8 cellular contexts compared by ENCODE assay signal in the genomic region with DNA sequence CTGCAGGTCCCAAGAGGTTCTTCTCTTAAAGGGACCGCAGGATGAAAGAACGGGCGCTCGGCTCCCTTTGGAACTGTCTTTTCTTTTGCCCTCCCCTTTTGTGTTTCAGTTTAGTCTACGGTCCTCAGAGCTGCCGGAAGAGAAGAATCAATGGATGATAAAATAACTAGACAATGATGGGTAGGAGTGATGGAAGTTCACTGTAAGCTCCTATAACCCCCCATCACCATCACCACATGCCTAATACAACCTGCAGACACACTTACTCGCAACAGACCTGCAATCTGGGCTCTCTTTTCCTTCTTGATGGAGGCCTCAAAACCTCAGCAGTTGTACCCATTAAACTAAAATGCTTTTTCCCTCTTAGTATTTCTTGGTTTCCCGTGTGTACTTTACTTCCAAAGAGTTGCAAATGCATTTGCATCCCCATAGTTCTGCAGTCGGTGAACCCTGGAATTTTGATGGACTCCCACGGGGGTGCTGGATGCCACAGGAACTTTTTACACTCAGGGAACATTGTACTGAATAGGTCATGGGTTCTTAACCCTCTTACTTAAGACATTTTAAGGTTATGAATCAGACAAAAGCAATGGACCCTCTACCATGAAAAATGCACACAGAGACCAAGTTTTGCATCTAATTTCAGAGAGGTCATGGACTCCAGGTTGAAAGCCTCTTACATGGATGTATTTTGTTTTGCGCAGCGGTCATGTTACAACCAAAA. TPM values are rescaled to one million over a fixed set of nuclear protein-coding genes. Genes with fewer than 3 reads are reported as not detected.
DNase-seq lines count a peak whose midpoint lies in the region; ATAC-seq and TF ChIP-seq lines count a peak whose summit lies in the region.

No MANE protein-coding gene starts in this region.

- H3K9ac ChIP-seq in fibroblast of lung (ENCODE audit: insufficient read depth, low read length) = no peak overlapping the region
- H3K9ac ChIP-seq in skeletal muscle satellite cell (ENCODE audit: low read depth, low read length) = peak overlapping the region; percentile 46

- H2AFZ ChIP-seq in fibroblast of lung (ENCODE audit: low read length) = peak overlapping the region; percentile 87

- H3K27ac ChIP-seq in Peyer's patch (peak overlapping the region; percentile 88 to 95 (median 89)), fibroblast of lung (ENCODE audit: insufficient read depth, low read length) (peak overlapping the region; percentile 83)

- H3K4me1 ChIP-seq in Peyer's patch = peaks cover 0 to 11% (median 7%) of the 10 kb centered on the region in 4 donors
- H3K4me1 ChIP-seq in fibroblast of lung (ENCODE audit: control insufficient read depth, extremely low read depth, insufficient read depth, low read length) = peaks cover 8% of the 10 kb centered on the region
- peaks cover 15% of the 10 kb centered on the region for H3K4me1 ChIP-seq in skeletal muscle satellite cell (ENCODE audit: control insufficient read depth, insufficient read depth, low read length)

- TF ChIP-seq CTCF in Peyer's patch (IDR thresholded peaks at IDR 0.05) (no peak), fibroblast of lung (conservative IDR thresholded peaks at IDR 0.05 in 1 of 2, IDR thresholded peaks at IDR 0.05 in 1 of 2; ENCODE audit: low read depth in 1 of 2, low read length in 2 of 2) (no peak), GM10266 (IDR thresholded peaks at IDR 0.05; ENCODE audit: control insufficient read depth, insufficient read depth, low read depth, missing control alignments) (no peak)

- DNase-seq in Peyer's patch (no peak), fibroblast of lung (ENCODE audit: low read depth in 2 of 2) (peak in 1 of 2 donors; percentile 37), NCI-H1092 (lab: John Stamatoyannopoulos, UW) (no peak), SKM-1 treated with dmso at 0.1 percent for 144 hours (lab: John Stamatoyannopoulos, UW; ENCODE audit: unreplicated experiment) (no peak), GM10266 (ENCODE audit: extremely low spot score) (no peak), cerebellar nuclear complex (lab: John Stamatoyannopoulos, UW) (no peak)

- no peaks in the 10 kb centered on the region for H4K20me1 ChIP-seq in fibroblast of lung (ENCODE audit: control insufficient read depth, extremely low read depth, insufficient read depth, low read length)

- H3K79me2 ChIP-seq in fibroblast of lung (ENCODE audit: control insufficient read depth, insufficient read depth, low read length) = no peaks in the 10 kb centered on the region

- no peaks in the 10 kb centered on the region for H3K9me3 ChIP-seq in Peyer's patch
- no peaks in the 10 kb centered on the region for H3K9me3 ChIP-seq in fibroblast of lung (ENCODE audit: control insufficient read depth, insufficient read depth, low read depth, low read length)
- H3K9me3 ChIP-seq in skeletal muscle satellite cell (replicated peaks; ENCODE audit: low read length) = no peaks in the 10 kb centered on the region

- H3K36me3 ChIP-seq in Peyer's patch = peaks cover 0 to 24% (median 0%) of the 10 kb centered on the region in 3 donors
- peaks cover 12% of the 10 kb centered on the region for H3K36me3 ChIP-seq in fibroblast of lung (ENCODE audit: control insufficient read depth, insufficient read depth, low read length)
- H3K36me3 ChIP-seq in skeletal muscle satellite cell (ENCODE audit: insufficient read depth, low read length) = peaks cover 14% of the 10 kb centered on the region

- TF ChIP-seq POLR2A in Peyer's patch (IDR thresholded peaks at IDR 0.05) = no peak

- H3K4me3 ChIP-seq in Peyer's patch (peak overlapping the region; percentile 25 to 73 (median 70)), fibroblast of lung (replicated peaks in 1 of 4; ENCODE audit: control extremely low read depth in 1 of 4, insufficient read depth in 1 of 4, low read depth in 3 of 4, low read length in 4 of 4) (peak overlapping the region; percentile 52 to 82 (median 75)), skeletal muscle satellite cell (ENCODE audit: low read length) (peak overlapping the region; percentile 71)

- H3K4me2 ChIP-seq in fibroblast of lung (ENCODE audit: extremely low read depth, insufficient read depth, low read length) (peak overlapping the region; percentile 63), skeletal muscle satellite cell (ENCODE audit: low read length) (peak overlapping the region; percentile 80)

- peak; percentile 12 for ATAC-seq in GM19467 (IDR thresholded peaks at IDR 0.05; ENCODE audit: unreplicated experiment)

- H3K27me3 ChIP-seq in Peyer's patch (no peaks in the 10 kb centered on the region), fibroblast of lung (ENCODE audit: control insufficient read depth, insufficient read depth, low read length) (no peaks in the 10 kb centered on the region), skeletal muscle satellite cell (ENCODE audit: control insufficient read depth, insufficient read depth, low read length) (no peaks in the 10 kb centered on the region)

RNA-seq across cellular contexts. Expression of a gene that starts 0.6 kb away (rescaled TPM):
- total RNA-seq in Peyer's patch (100 to 1,000 TPM in 1 of 4 donors, 10 to 100 TPM in 3; 35.6 to 187 (median 42.0) TPM), fibroblast of lung (21.6 and 35.5 TPM in 2 replicates)
- 18.4 and 20.1 TPM in 2 replicates for polyA plus RNA-seq in fibroblast of lung
- polyA plus RNA-seq in fibroblast of lung (2012) = 15.2 and 16.1 TPM in 2 replicates
- polyA minus RNA-seq in fibroblast of lung (ENCODE audit: low replicate concordance) = 20.7 and 104 TPM in 2 replicates
- 19.2 and 34.5 TPM in 2 replicates for total RNA-seq in skeletal muscle satellite cell (2012; rRNA removed)

RNA-seq across cellular contexts. Expression of a gene that starts 20.5 kb away (rescaled TPM):
- total RNA-seq in Peyer's patch = 100 to 1,000 TPM in 1 of 4 donors, 10 to 100 TPM in 3; 68.0 to 147 (median 83.7) TPM
- 42.1 and 65.7 TPM in 2 replicates for total RNA-seq in fibroblast of lung
- 75.4 and 92.9 TPM in 2 replicates for polyA plus RNA-seq in fibroblast of lung
- 47.5 and 58.3 TPM in 2 replicates for polyA plus RNA-seq in fibroblast of lung (2012)
- polyA minus RNA-seq in fibroblast of lung (ENCODE audit: low replicate concordance) = 181 and 222 TPM in 2 replicates
- 38.3 and 43.2 TPM in 2 replicates for total RNA-seq in skeletal muscle satellite cell (2012; rRNA removed)

RNA-seq across cellular contexts. Expression of a gene that starts 24.8 kb away (rescaled TPM):
- total RNA-seq in Peyer's patch (100 to 1,000 TPM; 194 to 623 (median 467) TPM), fibroblast of lung (59.6 and 65.9 TPM in 2 replicates)
- polyA plus RNA-seq in fibroblast of lung = 60.6 and 85.4 TPM in 2 replicates
- polyA plus RNA-seq in fibroblast of lung (2012) = 54.3 and 72.6 TPM in 2 replicates
- 58.4 and 79.8 TPM in 2 replicates for polyA minus RNA-seq in fibroblast of lung (ENCODE audit: low replicate concordance)
- total RNA-seq in skeletal muscle satellite cell (2012; rRNA removed) = 21.4 and 25.9 TPM in 2 replicates

RNA-seq across cellular contexts. Expression of a gene that starts 51.7 kb away (rescaled TPM):
- total RNA-seq in Peyer's patch = 100 to 1,000 TPM; 119 to 223 (median 167) TPM
- total RNA-seq in fibroblast of lung = 335 and 339 TPM in 2 replicates
- 370 and 426 TPM in 2 replicates for polyA plus RNA-seq in fibroblast of lung
- 333 and 407 TPM in 2 replicates for polyA plus RNA-seq in fibroblast of lung (2012)
- polyA minus RNA-seq in fibroblast of lung (ENCODE audit: low replicate concordance) = 644 and 656 TPM in 2 replicates
- 417 and 466 TPM in 2 replicates for total RNA-seq in skeletal muscle satellite cell (2012; rRNA removed)
